In the genomic region with DNA sequence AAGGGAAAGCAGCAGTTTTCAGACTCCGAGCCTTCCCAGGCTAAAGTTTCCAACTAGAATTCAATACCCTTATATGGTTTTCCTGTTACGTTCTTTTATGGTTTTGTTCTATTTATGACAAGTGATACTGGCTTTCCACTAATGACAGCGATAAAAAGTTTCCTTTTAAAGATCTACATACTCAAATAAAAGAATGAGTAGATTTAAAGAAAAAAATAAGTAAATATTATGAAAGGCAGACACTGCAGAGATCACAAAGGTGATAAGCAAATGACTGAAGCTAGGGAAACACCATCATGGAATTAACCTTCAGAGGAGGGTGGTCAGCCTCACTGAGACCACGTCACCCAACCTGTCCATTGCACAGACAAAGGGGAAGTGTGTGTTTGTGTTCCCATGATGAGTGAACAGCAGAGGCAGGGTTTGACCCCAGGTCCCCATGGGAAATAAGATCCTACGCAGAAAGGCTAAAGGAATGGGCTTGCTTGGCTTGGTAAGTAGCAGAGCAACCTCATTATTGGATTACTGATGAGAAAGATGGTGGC, we compare ENCODE assay signal across 8 cellular contexts. TPM values are rescaled to one million over a fixed set of nuclear protein-coding genes. Genes with fewer than 3 reads are reported as not detected.
DNase-seq lines count a peak whose midpoint lies in the region; ATAC-seq and TF ChIP-seq lines count a peak whose summit lies in the region.

No MANE protein-coding gene starts in this region.

- POLR2A ChIA-PET in activated naive CD8-positive, alpha-beta T cell treated with anti-CD3 and anti-CD28 coated beads, Interleukin-2, amount 10 ng/mL, durations not matched to agents 7 days and 5 days (lab: Charles Lee): interaction anchor here (0.7 to 15.2 kb wide), 6 partner anchors 16 to 355 kb away, joined by 3 to 341 read pairs (median 38); no protein-coding TSS in a partner anchor

- peak overlapping the region; percentile 34 to 92 for H3K4me3 ChIP-seq in mucosa of rectum (ENCODE audit: low read length in 2 of 2)

- DNase-seq in activated naive CD8-positive, alpha-beta T cell treated with anti-CD3 and anti-CD28 coated beads, Interleukin-2, amount 10 ng/mL, durations not matched to agents 7 days and 5 days: no peak
- DNase-seq in Calu3 (no peak), mucosa of gallbladder (ENCODE audit: low spot score) (no peak), DMS79 (lab: John Stamatoyannopoulos, UW) (no peak), GM13977 (ENCODE audit: low spot score) (no peak)

- in situ Hi-C loops in GM13977 (cut with MboI; ENCODE audit: low pct_unique_long_range_greater_than_20kb, low sequenced_read_pairs, unreplicated experiment): no loop called here

- peaks cover 85 to 88% of the 10 kb centered on the region in 2 donors for H3K4me1 ChIP-seq in mucosa of rectum (ENCODE audit: control insufficient read depth in 2 of 2, insufficient read depth in 2 of 2, low read length in 2 of 2)

- no peaks in the 10 kb centered on the region for H3K9me3 ChIP-seq in mucosa of rectum (ENCODE audit: control insufficient read depth in 2 of 2, low read length in 2 of 2)

- peak overlapping the region; percentile 29 to 74 for H3K9ac ChIP-seq in mucosa of rectum (ENCODE audit: low read depth in 1 of 2, low read length in 2 of 2)

- intact Hi-C loops in Calu3 (cut with micrococcal nuclease; ENCODE audit: unreplicated experiment): no loop called here

- peaks cover 2 to 8% of the 10 kb centered on the region in 2 donors for H3K36me3 ChIP-seq in mucosa of rectum (ENCODE audit: control insufficient read depth in 2 of 2, insufficient read depth in 2 of 2, low read length in 2 of 2)

- peak; percentile 20 for ATAC-seq in GM19043 (IDR thresholded peaks at IDR 0.05; ENCODE audit: low read depth, unreplicated experiment)
- peak; percentile 19 for ATAC-seq in HG03097 (IDR thresholded peaks at IDR 0.05; ENCODE audit: low FRiP score, unreplicated experiment)
- ATAC-seq in activated naive CD8-positive, alpha-beta T cell treated with anti-CD3 and anti-CD28 coated beads, Interleukin-2, amount 10 ng/mL, durations not matched to agents 7 days and 5 days (ENCODE audit: low read depth): no peak

- peak overlapping the region; percentile 89 for H3K27ac Mint-ChIP-seq in activated naive CD8-positive, alpha-beta T cell treated with anti-CD3 and anti-CD28 coated beads, Interleukin-2, amount 10 ng/mL, durations not matched to agents 7 days and 5 days
- H3K27ac Mint-ChIP-seq in Calu3 (ENCODE audit: unreplicated experiment): no peak overlapping the region

- no peaks in the 10 kb centered on the region for H3K27me3 Mint-ChIP-seq in activated naive CD8-positive, alpha-beta T cell treated with anti-CD3 and anti-CD28 coated beads, Interleukin-2, amount 10 ng/mL, durations not matched to agents 7 days and 5 days
- no peaks in the 10 kb centered on the region for H3K27me3 Mint-ChIP-seq in Calu3 (ENCODE audit: unreplicated experiment)

- peaks cover 37% of the 10 kb centered on the region for H3K36me3 Mint-ChIP-seq in activated naive CD8-positive, alpha-beta T cell treated with anti-CD3 and anti-CD28 coated beads, Interleukin-2, amount 10 ng/mL, durations not matched to agents 7 days and 5 days
- peaks cover 40% of the 10 kb centered on the region for H3K36me3 Mint-ChIP-seq in Calu3 (ENCODE audit: insufficient read depth, unreplicated experiment)

- H3K27me3 ChIP-seq in mucosa of rectum (ENCODE audit: control insufficient read depth in 2 of 2, insufficient read depth in 2 of 2, low read length in 2 of 2): no peaks in the 10 kb centered on the region

- H3K4me1 Mint-ChIP-seq in activated naive CD8-positive, alpha-beta T cell treated with anti-CD3 and anti-CD28 coated beads, Interleukin-2, amount 10 ng/mL, durations not matched to agents 7 days and 5 days: peaks cover 68% of the 10 kb centered on the region
- H3K4me1 Mint-ChIP-seq in Calu3 (ENCODE audit: low read depth, unreplicated experiment): peaks cover 65% of the 10 kb centered on the region

- H3K9me3 Mint-ChIP-seq in activated naive CD8-positive, alpha-beta T cell treated with anti-CD3 and anti-CD28 coated beads, Interleukin-2, amount 10 ng/mL, durations not matched to agents 7 days and 5 days: no peaks in the 10 kb centered on the region
- H3K9me3 Mint-ChIP-seq in Calu3 (ENCODE audit: low read depth, unreplicated experiment): no peaks in the 10 kb centered on the region

- peak overlapping the region; percentile 91 for H3K4me3 Mint-ChIP-seq in activated naive CD8-positive, alpha-beta T cell treated with anti-CD3 and anti-CD28 coated beads, Interleukin-2, amount 10 ng/mL, durations not matched to agents 7 days and 5 days
- H3K4me3 Mint-ChIP-seq in Calu3 (ENCODE audit: low read depth, unreplicated experiment): no peak overlapping the region

- no peak for TF ChIP-seq CTCF in Calu3 (IDR thresholded peaks at IDR 0.05; ENCODE audit: unreplicated experiment)
- TF ChIP-seq CTCF in GM13977 (IDR thresholded peaks at IDR 0.05; ENCODE audit: extremely low read depth, insufficient read depth, missing control alignments): no peak

- peak overlapping the region; percentile 97 for H3K27ac ChIP-seq in mucosa of rectum (ENCODE audit: low read depth in 2 of 2, low read length in 2 of 2)

- CTCF ChIA-PET in Calu3 (lab: Charles Lee): no interaction called here

- no TSS peak for BruUV-seq in Calu3 (replicated peaks; lab: Mats Ljungman, UMichigan)

RNA-seq across cellular contexts. Expression of a gene that starts 4.0 kb away (rescaled TPM):
- 100 to 1,000 TPM; 124 to 125 TPM for total RNA-seq in activated naive CD8-positive, alpha-beta T cell treated with anti-CD3 and anti-CD28 coated beads, Interleukin-2, amount 10 ng/mL, durations not matched to agents 7 days and 5 days
- total RNA-seq in Calu3 (2022) (30.1 and 46.1 TPM in 2 replicates), mucosa of gallbladder (83.9 TPM)

RNA-seq across cellular contexts. Expression of a gene that starts 49.8 kb away (rescaled TPM):
- under 1 TPM; 0.17 to 0.30 TPM for total RNA-seq in activated naive CD8-positive, alpha-beta T cell treated with anti-CD3 and anti-CD28 coated beads, Interleukin-2, amount 10 ng/mL, durations not matched to agents 7 days and 5 days
- total RNA-seq in Calu3 (2022): not detected in 2 replicates
- 0.06 TPM for total RNA-seq in mucosa of gallbladder
